Comparison of ENCODE assay signal across 23 cellular contexts in genomic region chr18:42474577-42474976, GRCh38.
DNase-seq lines count a peak whose midpoint lies in the region; ATAC-seq and TF ChIP-seq lines count a peak whose summit lies in the region.
"Had no signal": no experiment of that assay in that cellular context is flagged by ENCODE, and none has a peak within 500 bp of the region (broad histone marks: within the 10 kb centered on the region; RNA-seq: fewer than 3 reads in every experiment).

No MANE protein-coding gene starts in this region.

- H2AFZ ChIP-seq in SK-N-SH (ENCODE audit: low read depth), result no peak overlapping the region

- no peak for TF ChIP-seq EP300 in SK-N-SH (IDR thresholded peaks at IDR 0.05; ENCODE audit: borderline replicate concordance in 1 of 2, low read depth in 1 of 2, low read length in 1 of 2)

- no peaks in the 10 kb centered on the region for H3K79me2 ChIP-seq in SK-N-SH (ENCODE audit: insufficient read depth)

- DNase-seq in SK-N-SH (peak; percentile 2), foreskin melanocyte (no peak)
- DNase-seq: 8988T; ACHN; AML-193; BE2C; CD4-positive, alpha-beta T cell; CD8-positive, alpha-beta memory T cell; DMS 273 treated with DMSO at 0.1 percent for 48 hours; DMS79; EL; GDM1; H7; HCEC 1CT had no signal

- H3K9me2 ChIP-seq in SK-N-SH, result no peaks in the 10 kb centered on the region

- H3K9me3 ChIP-seq in SK-N-SH, result no peaks in the 10 kb centered on the region
- H3K9me3 ChIP-seq: A549; BE2C; BLaER1 treated with 17β-estradiol and CSF1 and Interleukin-3, amounts not matched to agents 10 nM and 100 nM had no signal

- TF ChIP-seq POLR2A in GM18505 (IDR thresholded peaks at IDR 0.05; ENCODE audit: borderline replicate concordance, extremely low read depth, insufficient read depth, insufficient read length), result no peak

- no peak for ATAC-seq in SK-N-SH treated with all-trans-retinoic acid at 6 μM for 48 hours
- no peak for ATAC-seq in GM21423 (IDR thresholded peaks at IDR 0.05; ENCODE audit: unreplicated experiment)
- no peak for ATAC-seq in GM18505 (IDR thresholded peaks at IDR 0.05; ENCODE audit: unreplicated experiment)
- ATAC-seq: A549, GM12878 had no signal

- POLR2A ChIA-PET in SK-N-SH (lab: Yijun Ruan, JAX), result no interaction called here

- no peak overlapping the region for H3K9ac ChIP-seq in SK-N-SH
- H3K9ac ChIP-seq: BLaER1 treated with 17β-estradiol and CSF1 and Interleukin-3, amounts not matched to agents 10 nM and 100 nM had no signal

- H3K27me3 Mint-ChIP-seq in nephron (ENCODE audit: low read depth), result no peaks in the 10 kb centered on the region
- H3K27me3 Mint-ChIP-seq: CD4-positive, alpha-beta T cell; CD8-positive, alpha-beta memory T cell had no signal

- H3K27me3 ChIP-seq in SK-N-SH (ENCODE audit: insufficient read depth), result no peaks in the 10 kb centered on the region
- H3K27me3 ChIP-seq: BE2C; BLaER1 treated with 17β-estradiol and CSF1 and Interleukin-3, amounts not matched to agents 10 nM and 100 nM had no signal

- H3K36me3 ChIP-seq in SK-N-SH (replicated peaks in 1 of 2; ENCODE audit: control insufficient read depth in 1 of 2, insufficient read depth in 2 of 2, low read length in 1 of 2), result no peaks in the 10 kb centered on the region
- H3K36me3 ChIP-seq: BE2C; BLaER1 treated with 17β-estradiol and CSF1 and Interleukin-3, amounts not matched to agents 10 nM and 100 nM had no signal

- no peak overlapping the region for H3K4me2 ChIP-seq in SK-N-SH
- H3K4me2 ChIP-seq: A549; BLaER1 treated with 17β-estradiol and CSF1 and Interleukin-3, amounts not matched to agents 10 nM and 100 nM had no signal

- no peaks in the 10 kb centered on the region for H4K20me1 ChIP-seq in SK-N-SH (ENCODE audit: insufficient read depth)
- H4K20me1 ChIP-seq: BLaER1 treated with 17β-estradiol and CSF1 and Interleukin-3, amounts not matched to agents 10 nM and 100 nM had no signal

- no peak overlapping the region for H3K4me3 Mint-ChIP-seq in nephron
- H3K4me3 Mint-ChIP-seq: CD14-positive monocyte; CD4-positive, alpha-beta T cell; CD8-positive, alpha-beta memory T cell had no signal

- H3F3A ChIP-seq in SK-N-SH (replicated peaks; ENCODE audit: insufficient read depth), result no peaks in the 10 kb centered on the region

- H3K4me1 Mint-ChIP-seq in nephron, result peaks cover 17% of the 10 kb centered on the region
- H3K4me1 Mint-ChIP-seq: CD14-positive monocyte; CD8-positive, alpha-beta memory T cell had no signal

- no peaks in the 10 kb centered on the region; a peak in 2 of 4 replicates for H3K4me1 ChIP-seq in SK-N-SH (ENCODE audit: control insufficient read depth in 1 of 2, insufficient read depth in 2 of 2, low read depth in 1 of 2, low read length in 1 of 2)
- H3K4me1 ChIP-seq: A549; BE2C; BLaER1 treated with 17β-estradiol and CSF1 and Interleukin-3, amounts not matched to agents 10 nM and 100 nM had no signal

- CTCF ChIA-PET in SK-N-SH (lab: Yijun Ruan, JAX), result interaction anchor here (1.4 kb wide), 1 partner anchor 15 kb away, joined by 3 read pairs; no protein-coding TSS in a partner anchor

- no peak for TF ChIP-seq CTCF in SK-N-SH (IDR thresholded peaks at IDR 0.05)
- TF ChIP-seq CTCF in VCaP (conservative IDR thresholded peaks at IDR 0.05), result no peak
- TF ChIP-seq CTCF in nephron (IDR thresholded peaks at IDR 0.05; ENCODE audit: unreplicated experiment in 3 of 3), result no peak

- no peak overlapping the region for H3K4me3 ChIP-seq in SK-N-SH (ENCODE audit: low read depth in 2 of 2, low read length in 1 of 2)
- H3K4me3 ChIP-seq: A549; BLaER1 treated with 17β-estradiol and CSF1 and Interleukin-3, amounts not matched to agents 10 nM and 100 nM; GM12878 had no signal

- peak overlapping the region; percentile 11 to 48 (median 40) for H3K27ac Mint-ChIP-seq in nephron
- H3K27ac Mint-ChIP-seq: CD14-positive monocyte; CD4-positive, alpha-beta T cell; CD8-positive, alpha-beta memory T cell had no signal

- no peaks in the 10 kb centered on the region for H3K36me3 Mint-ChIP-seq in nephron (ENCODE audit: low read depth)
- H3K36me3 Mint-ChIP-seq: CD14-positive monocyte; CD8-positive, alpha-beta memory T cell had no signal

- no peaks in the 10 kb centered on the region for H3K9me3 Mint-ChIP-seq in nephron
- H3K9me3 Mint-ChIP-seq: CD4-positive, alpha-beta T cell had no signal

- TF ChIP-seq RAD21 in SK-N-SH (IDR thresholded peaks at IDR 0.05; ENCODE audit: low read length), result no peak

- H3K27ac ChIP-seq in SK-N-SH (ENCODE audit: low read depth in 2 of 2, low read length in 1 of 2), result no peak overlapping the region
- peak overlapping the region; percentile 77 for H3K27ac ChIP-seq in VCaP
- H3K27ac ChIP-seq: A549; BLaER1 treated with 17β-estradiol and CSF1 and Interleukin-3, amounts not matched to agents 10 nM and 100 nM had no signal

TF ChIP-seq in SK-N-SH, 30 proteins besides CTCF, POLR2A, EP300 and RAD21 (continues in another document):
- no peak for TF ChIP-seq EZH2phosphoT487 (IDR thresholded peaks at IDR 0.05; ENCODE audit: borderline replicate concordance, low read depth)
- no peak for TF ChIP-seq RXRA (IDR thresholded peaks at IDR 0.05; ENCODE audit: borderline replicate concordance, low read depth)
- no peak for TF ChIP-seq CHD2 (IDR thresholded peaks at IDR 0.05; ENCODE audit: low read length, partially characterized antibody)
- TF ChIP-seq, protein P1, sequence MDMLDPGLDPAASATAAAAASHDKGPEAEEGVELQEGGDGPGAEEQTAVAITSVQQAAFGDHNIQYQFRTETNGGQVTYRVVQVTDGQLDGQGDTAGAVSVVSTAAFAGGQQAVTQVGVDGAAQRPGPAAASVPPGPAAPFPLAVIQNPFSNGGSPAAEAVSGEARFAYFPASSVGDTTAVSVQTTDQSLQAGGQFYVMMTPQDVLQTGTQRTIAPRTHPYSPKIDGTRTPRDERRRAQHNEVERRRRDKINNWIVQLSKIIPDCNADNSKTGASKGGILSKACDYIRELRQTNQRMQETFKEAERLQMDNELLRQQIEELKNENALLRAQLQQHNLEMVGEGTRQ (IDR thresholded peaks at IDR 0.05; ENCODE audit: borderline replicate concordance, low read depth, low read length), result no peak
- TF ChIP-seq, protein P2, sequence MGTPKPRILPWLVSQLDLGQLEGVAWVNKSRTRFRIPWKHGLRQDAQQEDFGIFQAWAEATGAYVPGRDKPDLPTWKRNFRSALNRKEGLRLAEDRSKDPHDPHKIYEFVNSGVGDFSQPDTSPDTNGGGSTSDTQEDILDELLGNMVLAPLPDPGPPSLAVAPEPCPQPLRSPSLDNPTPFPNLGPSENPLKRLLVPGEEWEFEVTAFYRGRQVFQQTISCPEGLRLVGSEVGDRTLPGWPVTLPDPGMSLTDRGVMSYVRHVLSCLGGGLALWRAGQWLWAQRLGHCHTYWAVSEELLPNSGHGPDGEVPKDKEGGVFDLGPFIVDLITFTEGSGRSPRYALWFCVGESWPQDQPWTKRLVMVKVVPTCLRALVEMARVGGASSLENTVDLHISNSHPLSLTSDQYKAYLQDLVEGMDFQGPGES (IDR thresholded peaks at IDR 0.05; ENCODE audit: low read depth, low read length), result no peak
- TF ChIP-seq YY1 (IDR thresholded peaks at IDR 0.05; ENCODE audit: low read depth), result no peak
- TF ChIP-seq NFIC (IDR thresholded peaks at IDR 0.05; ENCODE audit: borderline replicate concordance), result no peak
- no peak for TF ChIP-seq TAF1 (IDR thresholded peaks at IDR 0.05; ENCODE audit: borderline replicate concordance, low read depth, low read length)
- no peak for TF ChIP-seq FOSL2 (IDR thresholded peaks at IDR 0.05; ENCODE audit: borderline replicate concordance, low read depth)
- no peak for TF ChIP-seq FOXM1 (IDR thresholded peaks at IDR 0.05; ENCODE audit: low read depth)

TF ChIP-seq in SK-N-SH treated with all-trans-retinoic acid at 6 μM for 48 hours, 23 proteins besides CTCF, POLR2A, EP300 and RAD21:
- TF ChIP-seq PPARA (CRISPR knock-in tag; IDR thresholded peaks at IDR 0.05; ENCODE audit: borderline replicate concordance) (no peak), RARB (CRISPR knock-in tag; IDR thresholded peaks at IDR 0.05) (no peak), ZC3H10 (CRISPR knock-in tag; IDR thresholded peaks at IDR 0.05) (no peak), ISL1 (CRISPR knock-in tag; IDR thresholded peaks at IDR 0.05) (no peak)
